22 cellular contexts compared by ENCODE assay signal in the genomic region with DNA sequence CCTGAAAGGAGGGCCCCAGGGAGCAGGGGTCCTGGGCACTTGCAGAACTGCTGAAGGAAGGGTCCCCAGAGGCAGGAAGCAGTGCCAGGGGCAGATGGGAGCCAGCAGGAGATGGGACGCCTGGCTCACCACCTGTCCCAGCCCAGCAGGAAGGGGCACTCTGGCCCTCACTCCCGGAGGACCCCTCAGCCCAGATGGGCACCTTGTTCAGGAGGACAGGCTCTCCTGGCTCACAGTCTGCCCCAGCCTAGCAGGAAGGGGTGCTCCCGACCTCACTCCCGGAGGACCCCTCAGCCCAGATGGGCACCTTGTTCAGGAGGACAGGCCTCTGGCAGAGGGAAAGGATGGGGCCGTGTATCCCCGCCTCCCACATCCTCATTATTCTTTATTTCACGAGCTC.
A peak's percentile ranks its signal among the peaks of the same experiment; 100 is the strongest.
DNase-seq lines count a peak whose midpoint lies in the region; ATAC-seq, FAIRE-seq and TF ChIP-seq lines count a peak whose summit lies in the region.
"Had no signal": no experiment of that assay in that cellular context is flagged by ENCODE, and none has a peak within 500 bp of the region (broad histone marks: within the 10 kb centered on the region; RNA-seq: fewer than 3 reads in every experiment).

No MANE protein-coding gene starts in this region.

- H3K9me3 Mint-ChIP-seq in CD14-positive monocyte: peaks cover 0 to 2% (median 0%) of the 10 kb centered on the region in 7 donors
- H3K9me3 Mint-ChIP-seq: CD8-positive, alpha-beta T cell; GM23338 had no signal

- H4K5ac ChIP-seq in H1 (ENCODE audit: insufficient read length, low read depth, low read length): no peak overlapping the region

- in situ Hi-C loops in GM13976 (cut with MboI; ENCODE audit: low sequenced_read_pairs, unreplicated experiment): no loop called here

- no peak for TF ChIP-seq EP300 in H1 (IDR thresholded peaks at IDR 0.05; ENCODE audit: borderline replicate concordance in 1 of 2, low read depth in 2 of 2, low read length in 2 of 2)

- no peak overlapping the region for H3K4me3 ChIP-seq in BLaER1 treated with 17β-estradiol and CSF1 and Interleukin-3, amounts not matched to agents 10 nM and 100 nM
- no peak overlapping the region for H3K4me3 ChIP-seq in H1 (ENCODE audit: extremely low read depth in 1 of 4, insufficient read depth in 2 of 4, low read depth in 3 of 4, low read length in 4 of 4)
- no peak overlapping the region for H3K4me3 ChIP-seq in lung
- H3K4me3 ChIP-seq in upper lobe of right lung: no peak overlapping the region
- H3K4me3 ChIP-seq: GM23338 had no signal

- H2BK12ac ChIP-seq in H1 (ENCODE audit: low read depth, low read length): no peak overlapping the region

- ATAC-seq in lung (ENCODE audit: insufficient read depth, low FRiP score) (peak; percentile 11), upper lobe of right lung (no peak), GM21528 (IDR thresholded peaks at IDR 0.05; ENCODE audit: low FRiP score, unreplicated experiment) (no peak)
- ATAC-seq: CD8-positive, alpha-beta T cell; GM23338; HCT116; HepG2 had no signal

- H2BK120ac ChIP-seq in H1 (replicated peaks; ENCODE audit: low read depth, low read length): no peak overlapping the region

- peak overlapping the region in 7 of 11 experiments; percentile 18 to 54 (median 33); a peak in 12 of 22 replicates for H3K4me2 ChIP-seq in BLaER1 treated with 17β-estradiol and CSF1 and Interleukin-3, amounts not matched to agents 10 nM and 100 nM
- no peak overlapping the region for H3K4me2 ChIP-seq in H1 (ENCODE audit: insufficient read depth in 1 of 2, low read depth in 2 of 2, low read length in 2 of 2)
- H3K4me2 ChIP-seq: GM23338 had no signal

- no peak overlapping the region for H3K23ac ChIP-seq in H1 (ENCODE audit: insufficient read length)

- H3K9me3 ChIP-seq in BLaER1 treated with 17β-estradiol and CSF1 and Interleukin-3, amounts not matched to agents 10 nM and 100 nM (replicated peaks in 1 of 11): no peaks in the 10 kb centered on the region
- no peaks in the 10 kb centered on the region for H3K9me3 ChIP-seq in H1 (ENCODE audit: insufficient read depth in 2 of 2, low read depth in 1 of 2, low read length in 1 of 2)
- peaks cover 0 to 7% of the 10 kb centered on the region in 2 donors for H3K9me3 ChIP-seq in lung (ENCODE audit: control insufficient read depth in 2 of 2, insufficient read depth in 1 of 2, low read length in 1 of 2)
- no peaks in the 10 kb centered on the region for H3K9me3 ChIP-seq in upper lobe of right lung
- H3K9me3 ChIP-seq: BE2C had no signal

- intact Hi-C loops in upper lobe of right lung (cut with DNase I): no loop called here
- intact Hi-C loops in CD14-positive monocyte (cut with micrococcal nuclease): no loop called here

- CTCF ChIA-PET in H1 (lab: Charles Lee; ENCODE audit: partially characterized antibody): interaction anchor here (0.6 to 1.0 kb wide), 2 partner anchors 12 to 1194 kb away, joined by 3 to 4 read pairs; no protein-coding TSS in a partner anchor

- no peak overlapping the region for H2BK20ac ChIP-seq in H1 (ENCODE audit: low read length)

- no peaks in the 10 kb centered on the region for H3K36me3 ChIP-seq in BLaER1 treated with 17β-estradiol and CSF1 and Interleukin-3, amounts not matched to agents 10 nM and 100 nM
- H3K36me3 ChIP-seq in H1 (ENCODE audit: control insufficient read depth in 2 of 4, insufficient read depth in 4 of 4, low read length in 3 of 4): no peaks in the 10 kb centered on the region
- H3K36me3 ChIP-seq in lung (ENCODE audit: control insufficient read depth in 2 of 2, insufficient read depth in 2 of 2, low read length in 2 of 2): no peaks in the 10 kb centered on the region
- H3K36me3 ChIP-seq in upper lobe of right lung: no peaks in the 10 kb centered on the region
- H3K36me3 ChIP-seq: BE2C had no signal

- H3K79me1 ChIP-seq in H1 (ENCODE audit: low read depth, low read length): no peaks in the 10 kb centered on the region

- no peaks in the 10 kb centered on the region for H3K36me3 Mint-ChIP-seq in CD14-positive monocyte
- H3K36me3 Mint-ChIP-seq: CD8-positive, alpha-beta T cell; IgD-negative memory B cell had no signal

- H3K4me1 ChIP-seq in BLaER1 treated with 17β-estradiol and CSF1 and Interleukin-3, amounts not matched to agents 10 nM and 100 nM: peaks cover 0 to 11% (median 6%) of the 10 kb centered on the region in 10 experiments; a peak in 9 of 20 replicates
- no peaks in the 10 kb centered on the region for H3K4me1 ChIP-seq in H1 (replicated peaks in 1 of 4; ENCODE audit: control insufficient read depth in 3 of 4, insufficient read depth in 4 of 4, low read length in 3 of 4)
- no peaks in the 10 kb centered on the region for H3K4me1 ChIP-seq in lung (ENCODE audit: control insufficient read depth in 2 of 2, insufficient read depth in 2 of 2, low read length in 2 of 2)
- H3K4me1 ChIP-seq in upper lobe of right lung: no peaks in the 10 kb centered on the region
- H3K4me1 ChIP-seq: BE2C had no signal

- DNase-seq in H1 (ENCODE audit: low read depth in 1 of 2, low spot score in 2 of 2) (no peak), lung (ENCODE audit: low spot score) (no peak), upper lobe of right lung (peak; percentile 37), CD14-positive monocyte (ENCODE audit: low spot score) (no peak), GM13976 (ENCODE audit: low spot score) (no peak)
- DNase-seq: ACHN; BE2C; Calu3; CD8-positive, alpha-beta T cell; DMS79 treated with DMSO at 0.1 percent for 48 hours; GF-D8; H7; HFFc6; KBM-7 had no signal

- H3K4me1 Mint-ChIP-seq in CD14-positive monocyte: no peaks in the 10 kb centered on the region
- H3K4me1 Mint-ChIP-seq: IgD-negative memory B cell had no signal

- POLR2A ChIA-PET in H1 (lab: Charles Lee; ENCODE audit: partially characterized antibody): no interaction called here

- H3K18ac ChIP-seq in H1 (ENCODE audit: extremely low read depth, low read length): no peak overlapping the region

- no peak overlapping the region for H3K14ac ChIP-seq in H1 (ENCODE audit: insufficient read length)

- H3K27ac Mint-ChIP-seq in CD14-positive monocyte: no peak overlapping the region
- H3K27ac Mint-ChIP-seq: CD8-positive, alpha-beta T cell; GM23338; HFFc6; IgD-negative memory B cell had no signal

- no peak overlapping the region for H3K27ac ChIP-seq in BLaER1 treated with 17β-estradiol and CSF1 and Interleukin-3, amounts not matched to agents 10 nM and 100 nM
- no peak overlapping the region for H3K27ac ChIP-seq in H1 (ENCODE audit: low read depth, low read length)
- H3K27ac ChIP-seq in lung (ENCODE audit: low read depth in 1 of 2, low read length in 1 of 2): no peak overlapping the region
- no peak overlapping the region for H3K27ac ChIP-seq in upper lobe of right lung

- FAIRE-seq in H1 (lab: Jason Lieb, UNC): no peak
- FAIRE-seq: A204.1, GM19239, HepG2 had no signal

- no peak overlapping the region for H2AFZ ChIP-seq in H1 (ENCODE audit: low read length)
- H2AFZ ChIP-seq: GM23338 had no signal

- no peaks in the 10 kb centered on the region; a peak in 1 of 22 replicates for H4K20me1 ChIP-seq in BLaER1 treated with 17β-estradiol and CSF1 and Interleukin-3, amounts not matched to agents 10 nM and 100 nM
- H4K20me1 ChIP-seq in H1 (replicated peaks in 1 of 2; ENCODE audit: control insufficient read depth in 1 of 2, insufficient read depth in 2 of 2, low read length in 2 of 2): no peaks in the 10 kb centered on the region

- H3K4me3 Mint-ChIP-seq in CD14-positive monocyte: no peak overlapping the region
- H3K4me3 Mint-ChIP-seq: CD8-positive, alpha-beta T cell; GM23338; HFFc6; IgD-negative memory B cell had no signal

- no peak overlapping the region for H2BK15ac ChIP-seq in H1 (ENCODE audit: low read length)

- H3K56ac ChIP-seq in H1 (replicated peaks; ENCODE audit: insufficient read length, low read depth, low read length): no peak overlapping the region

- H3K27me3 Mint-ChIP-seq in CD14-positive monocyte (ENCODE audit: low read depth in 3 of 3): peaks cover 0 to 10% (median 3%) of the 10 kb centered on the region in 3 donors
- H3K27me3 Mint-ChIP-seq: IgD-negative memory B cell had no signal

- H3K4ac ChIP-seq in H1 (replicated peaks; ENCODE audit: insufficient read length, low read depth, low read length): no peak overlapping the region

- no peak for TF ChIP-seq RAD21 in H1 (IDR thresholded peaks at IDR 0.05 in 1 of 2, conservative IDR thresholded peaks at IDR 0.05 in 1 of 2; ENCODE audit: low read depth in 2 of 2, low read length in 2 of 2)

- WGBS in H1 (ENCODE audit: extremely low coverage in 1 of 2, insufficient coverage in 1 of 2, insufficient read length in 1 of 2, insufficient replicate concordance in 2 of 2, low coverage in 1 of 2, low lambda C conversion rate in 2 of 2, missing lambda C conversion rate in 1 of 2), 2 experiments: 90% methylated on average over 3 of the region's 7 CpGs; no CpG with 5 or more reads in 1 of the 2 experiments
- 78 to 81% methylated on average over 7 of the region's 7 CpGs for WGBS in lung, 2 donors

- no peak overlapping the region for H2AK5ac ChIP-seq in H1 (ENCODE audit: low read depth, low read length)

- no peaks in the 10 kb centered on the region for H3K23me2 ChIP-seq in H1 (ENCODE audit: low read depth, low read length)

- H3K9ac ChIP-seq in BLaER1 treated with 17β-estradiol and CSF1 and Interleukin-3, amounts not matched to agents 10 nM and 100 nM: no peak overlapping the region
- no peak overlapping the region for H3K9ac ChIP-seq in H1 (replicated peaks in 1 of 4; ENCODE audit: extremely low read depth in 1 of 4, low read depth in 3 of 4, low read length in 3 of 4)

- TF ChIP-seq POLR2A in H1 (IDR thresholded peaks at IDR 0.05; ENCODE audit: control extremely low read depth in 1 of 2, low read depth in 2 of 2, low read length in 2 of 2): no peak

- no peaks in the 10 kb centered on the region for H3K27me3 ChIP-seq in BLaER1 treated with 17β-estradiol and CSF1 and Interleukin-3, amounts not matched to agents 10 nM and 100 nM
- H3K27me3 ChIP-seq in H1 (replicated peaks in 1 of 4; ENCODE audit: control insufficient read depth in 3 of 4, extremely low read depth in 1 of 4, insufficient read depth in 3 of 4, low read length in 3 of 4) (no peaks in the 10 kb centered on the region), lung (ENCODE audit: control insufficient read depth, insufficient read depth) (no peaks in the 10 kb centered on the region), upper lobe of right lung (no peaks in the 10 kb centered on the region)

- H3K79me2 ChIP-seq in H1 (ENCODE audit: control insufficient read depth in 1 of 2, insufficient read depth in 2 of 2, low read length in 2 of 2): no peaks in the 10 kb centered on the region

- peak overlapping the region; percentile 46; the same call in 1 of the 2 replicates for H4K8ac ChIP-seq in H1 (ENCODE audit: extremely low read depth, insufficient read depth, low read length)

- H4K91ac ChIP-seq in H1 (replicated peaks; ENCODE audit: insufficient read length, low read length): no peak overlapping the region

- no peak overlapping the region for H2BK5ac ChIP-seq in H1 (ENCODE audit: low read depth, low read length)

- TF ChIP-seq CTCF in H1 (IDR thresholded peaks at IDR 0.05; ENCODE audit: control extremely low read depth in 1 of 3, insufficient read depth in 1 of 3, low read depth in 1 of 3, low read length in 3 of 3) (no peak), lung (IDR thresholded peaks at IDR 0.05; ENCODE audit: control extremely low read depth, extremely low read depth) (no peak), upper lobe of right lung (IDR thresholded peaks at IDR 0.05) (no peak), CD14-positive monocyte (IDR thresholded peaks at IDR 0.05) (no peak), GM13976 (IDR thresholded peaks at IDR 0.05; ENCODE audit: borderline replicate concordance, control extremely low read depth, extremely low read depth, insufficient read depth, missing control alignments) (no peak)

Comparison
In these comparisons a context has a peak if more than half of its experiments do, and no peak if none do; other contexts are left out.
1. H3K4me2 ChIP-seq: peak in BLaER1 treated with 17β-estradiol and CSF1 and Interleukin-3, amounts not matched to agents 10 nM and 100 nM (7 of 11); none in H1 (0 of 2).